ENCODE assay signal across 1 cellular context in genomic region chr3:38077073-38077472, GRCh38. TPM values are rescaled to one million over a fixed set of nuclear protein-coding genes. Genes with fewer than 3 reads are reported as not detected.
"Had no signal": no experiment of that assay in that cellular context is flagged by ENCODE, and none has a peak within 500 bp of the region (broad histone marks: within the 10 kb centered on the region; RNA-seq: fewer than 3 reads in every experiment).

No MANE protein-coding gene starts in this region.

RNA-seq across cellular contexts. Expression of gene DLEC1, which starts 38.1 kb away (rescaled TPM):
- polyA plus RNA-seq: cardiac muscle cell had no signal
